In the genomic region with DNA sequence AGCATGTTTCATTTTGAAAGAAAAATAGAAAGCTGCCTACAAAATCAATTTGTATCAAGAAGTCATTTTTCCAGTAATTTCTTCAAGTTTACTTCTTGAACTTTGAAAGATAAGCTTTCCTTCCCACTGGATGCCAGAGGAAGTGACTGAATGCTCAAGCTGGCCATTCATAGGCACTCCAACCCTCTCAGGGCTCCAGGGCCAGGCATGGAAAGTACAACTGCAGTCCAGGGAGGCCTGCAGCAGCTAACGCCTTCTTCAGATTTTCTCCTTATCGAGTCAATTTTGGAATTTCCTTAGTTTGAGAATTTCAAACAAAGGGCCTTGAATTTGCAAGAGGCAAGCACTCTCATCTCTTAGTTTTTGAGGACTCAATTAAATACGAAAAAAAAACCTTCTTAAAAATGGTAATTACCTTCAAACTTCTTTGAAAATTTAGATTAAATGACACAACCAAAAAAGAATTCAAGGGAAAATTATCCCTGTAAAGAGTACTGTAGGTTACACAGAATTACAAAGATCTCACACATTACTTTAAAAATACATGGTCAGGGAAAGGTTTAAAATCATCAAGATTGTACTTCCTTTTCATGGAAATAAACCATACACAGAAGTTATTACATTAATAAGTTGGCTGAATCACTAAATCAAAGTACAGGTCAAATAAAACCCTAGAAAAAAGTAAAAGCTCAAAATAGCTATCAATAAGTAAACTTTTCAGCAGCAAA, we compare ENCODE assay signal across 8 cellular contexts. TPM values are rescaled to one million over a fixed set of nuclear protein-coding genes. Genes with fewer than 3 reads are reported as not detected.
DNase-seq lines count a peak whose midpoint lies in the region; ATAC-seq, FAIRE-seq and TF ChIP-seq lines count a peak whose summit lies in the region.

No MANE protein-coding gene starts in this region.

- TF ChIP-seq CTCF in LNCaP clone FGC (IDR thresholded peaks at IDR 0.05; ENCODE audit: control insufficient read depth, extremely low read depth, insufficient read depth), result no peak

- H3K27ac ChIP-seq in CD4-positive, CD25-positive, alpha-beta regulatory T cell (ENCODE audit: insufficient read depth, low read length, poor library complexity, severe bottlenecking), result peak overlapping the region; percentile 98

- no peaks in the 10 kb centered on the region for H3K9me3 Mint-ChIP-seq in CD4-positive, CD25-positive, alpha-beta regulatory T cell
- H3K9me3 Mint-ChIP-seq in central memory CD8-positive, alpha-beta T cell, result no peaks in the 10 kb centered on the region

- no peaks in the 10 kb centered on the region for H3K27me3 Mint-ChIP-seq in CD4-positive, CD25-positive, alpha-beta regulatory T cell
- no peaks in the 10 kb centered on the region for H3K27me3 Mint-ChIP-seq in central memory CD8-positive, alpha-beta T cell

- peak overlapping the region in 2 of 3 donors; percentile 91 to 96 for H3K27ac Mint-ChIP-seq in CD4-positive, CD25-positive, alpha-beta regulatory T cell
- peak overlapping the region; percentile 88 for H3K27ac Mint-ChIP-seq in central memory CD8-positive, alpha-beta T cell (ENCODE audit: low read depth)

- H3K9ac ChIP-seq in mucosa of stomach (ENCODE audit: low read length), result peak overlapping the region; percentile 86

- DNase-seq in CD4-positive, CD25-positive, alpha-beta regulatory T cell, result no peak
- DNase-seq in LNCaP clone FGC (ENCODE audit: low read depth) (no peak), NOMO-1 treated with DMSO at 0.1 percent for 48 hours (lab: John Stamatoyannopoulos, UW; ENCODE audit: unreplicated experiment) (no peak), GM12891 (ENCODE audit: insufficient read length, low spot score) (no peak), NCI-H1694 (lab: John Stamatoyannopoulos, UW) (no peak)
- DNase-seq in central memory CD8-positive, alpha-beta T cell (ENCODE audit: low spot score in 2 of 2), result no peak

- no peak for TF ChIP-seq POLR2A in GM12891 (IDR thresholded peaks at IDR 0.05; ENCODE audit: low read depth, low read length)

- no peaks in the 10 kb centered on the region for H3K9me3 ChIP-seq in CD4-positive, CD25-positive, alpha-beta regulatory T cell (ENCODE audit: control insufficient read depth in 2 of 2, low read length in 2 of 2)
- no peaks in the 10 kb centered on the region for H3K9me3 ChIP-seq in mucosa of stomach (ENCODE audit: control insufficient read depth, low read length)

- ATAC-seq in CD4-positive, CD25-positive, alpha-beta regulatory T cell (ENCODE audit: low read depth in 2 of 2), result no peak
- ATAC-seq in central memory CD8-positive, alpha-beta T cell (replicated peaks; ENCODE audit: extremely low read depth, poor library complexity, severe bottlenecking), result no peak
- ATAC-seq in HG03432 (IDR thresholded peaks at IDR 0.05; ENCODE audit: unreplicated experiment), result no peak

- H3K27me3 ChIP-seq in CD4-positive, CD25-positive, alpha-beta regulatory T cell (ENCODE audit: control insufficient read depth, insufficient read depth, low read length), result no peaks in the 10 kb centered on the region
- no peaks in the 10 kb centered on the region for H3K27me3 ChIP-seq in mucosa of stomach (ENCODE audit: control insufficient read depth, insufficient read depth, low read length)

- H3K4me1 ChIP-seq in CD4-positive, CD25-positive, alpha-beta regulatory T cell (ENCODE audit: control insufficient read depth, insufficient read depth, low read length, poor library complexity, severe bottlenecking), result peaks cover 50% of the 10 kb centered on the region
- peaks cover 38% of the 10 kb centered on the region for H3K4me1 ChIP-seq in mucosa of stomach (ENCODE audit: control insufficient read depth, insufficient read depth, low read length)

- H3K4me3 ChIP-seq in CD4-positive, CD25-positive, alpha-beta regulatory T cell (ENCODE audit: low read depth, low read length), result peak overlapping the region; percentile 93
- peak overlapping the region; percentile 83 for H3K4me3 ChIP-seq in LNCaP clone FGC (ENCODE audit: low read depth, low read length)
- H3K4me3 ChIP-seq in mucosa of stomach (ENCODE audit: low read length), result peak overlapping the region; percentile 38

- peaks cover 28 to 79% (median 63%) of the 10 kb centered on the region in 4 donors for H3K4me1 Mint-ChIP-seq in CD4-positive, CD25-positive, alpha-beta regulatory T cell
- peaks cover 54% of the 10 kb centered on the region for H3K4me1 Mint-ChIP-seq in central memory CD8-positive, alpha-beta T cell

- H3K4me3 Mint-ChIP-seq in CD4-positive, CD25-positive, alpha-beta regulatory T cell, result peak overlapping the region; percentile 91 to 100 (median 96)
- H3K4me3 Mint-ChIP-seq in central memory CD8-positive, alpha-beta T cell, result peak overlapping the region; percentile 99

- no peaks in the 10 kb centered on the region for H3K36me3 Mint-ChIP-seq in CD4-positive, CD25-positive, alpha-beta regulatory T cell
- peaks cover 17% of the 10 kb centered on the region for H3K36me3 Mint-ChIP-seq in central memory CD8-positive, alpha-beta T cell (ENCODE audit: insufficient read depth)

- no peaks in the 10 kb centered on the region for H3K36me3 ChIP-seq in CD4-positive, CD25-positive, alpha-beta regulatory T cell (ENCODE audit: control insufficient read depth, insufficient read depth, low read length)
- H3K36me3 ChIP-seq in mucosa of stomach (ENCODE audit: control insufficient read depth, insufficient read depth, low read length), result no peaks in the 10 kb centered on the region

- no peak for FAIRE-seq in GM12891 (lab: Jason Lieb, UNC)

TF ChIP-seq in GM12891, 5 proteins besides CTCF, POLR2A, EP300 and RAD21:
- no peak for TF ChIP-seq TAF1 (IDR thresholded peaks at IDR 0.05; ENCODE audit: low read depth, low read length)
- TF ChIP-seq POU2F2 (IDR thresholded peaks at IDR 0.05; ENCODE audit: low read depth, low read length), result no peak
- no peak for TF ChIP-seq SPI1 (IDR thresholded peaks at IDR 0.05; ENCODE audit: low read depth, low read length)
- TF ChIP-seq PAX5 (IDR thresholded peaks at IDR 0.05; ENCODE audit: insufficient read depth, low read length, severe bottlenecking), result no peak
- no peak for TF ChIP-seq POLR2AphosphoS5 (IDR thresholded peaks at IDR 0.05; ENCODE audit: low read depth, low read length)

RNA-seq across cellular contexts. Expression of gene UBP1, which starts 2.5 kb away (rescaled TPM):
- total RNA-seq in CD4-positive, CD25-positive, alpha-beta regulatory T cell, result 92.9 TPM
- 10 to 100 TPM in 3 of 4 donors, 1 to 10 TPM in 1; 9.3 to 12.6 (median 11.2) TPM for polyA plus RNA-seq in CD4-positive, CD25-positive, alpha-beta regulatory T cell
- polyA plus RNA-seq in GM12891 (2012; ENCODE audit: low read depth, missing spikeins), result 40.7 TPM

Comparison
In these comparisons a context has a peak if more than half of its experiments do, and no peak if none do; other contexts are left out.
1. H3K4me3 ChIP-seq: peak in every context shown above with its lines; median percentile 93 in CD4-positive, CD25-positive, alpha-beta regulatory T cell; 83 in LNCaP clone FGC; 38 in mucosa of stomach.